Comparison of ENCODE assay signal across 9 cellular contexts in genomic region chr12:92080390-92081285, GRCh38.
DNase-seq lines count a peak whose midpoint lies in the region; ATAC-seq and TF ChIP-seq lines count a peak whose summit lies in the region.
"Had no signal": no experiment of that assay in that cellular context is flagged by ENCODE, and none has a peak within 500 bp of the region (broad histone marks: within the 10 kb centered on the region; RNA-seq: fewer than 3 reads in every experiment).

No MANE protein-coding gene starts in this region.

- DNase-seq in CD4-positive, CD25-positive, alpha-beta regulatory T cell = peak in 2 of 3 donors; percentile 29 to 57
- DNase-seq in HS-5 (ENCODE audit: low read depth) (peak; percentile 89), myocyte (ENCODE audit: low read depth) (peak; percentile 63), GM10248 (ENCODE audit: extremely low spot score) (no peak), BE2C (no peak), superior temporal gyrus (ENCODE audit: extremely low spot score) (no peak)

- peaks cover 30 to 71% (median 66%) of the 10 kb centered on the region in 4 donors for H3K4me1 Mint-ChIP-seq in CD4-positive, CD25-positive, alpha-beta regulatory T cell
- H3K4me1 Mint-ChIP-seq in activated naive CD8-positive, alpha-beta T cell (ENCODE audit: low read depth) = peaks cover 82% of the 10 kb centered on the region

- H3K4me1 ChIP-seq in CD4-positive, CD25-positive, alpha-beta regulatory T cell (ENCODE audit: control insufficient read depth, insufficient read depth, low read length, poor library complexity, severe bottlenecking) = peaks cover 26% of the 10 kb centered on the region
- H3K4me1 ChIP-seq in BE2C = peaks cover 3% of the 10 kb centered on the region; the same call in 1 of the 2 replicates

- peaks cover 0 to 4% (median 0%) of the 10 kb centered on the region in 7 donors for H3K9me3 Mint-ChIP-seq in CD4-positive, CD25-positive, alpha-beta regulatory T cell
- H3K9me3 Mint-ChIP-seq in activated naive CD8-positive, alpha-beta T cell (ENCODE audit: low read depth) = no peaks in the 10 kb centered on the region
- H3K9me3 Mint-ChIP-seq: nephron had no signal

- ATAC-seq in CD4-positive, CD25-positive, alpha-beta regulatory T cell (ENCODE audit: low read depth in 2 of 2) = peak; percentile 48 to 63
- ATAC-seq in GM21360 (IDR thresholded peaks at IDR 0.05; ENCODE audit: unreplicated experiment) = peak; percentile 49

- H3K27me3 ChIP-seq in CD4-positive, CD25-positive, alpha-beta regulatory T cell (ENCODE audit: control insufficient read depth, insufficient read depth, low read length) = no peaks in the 10 kb centered on the region
- H3K27me3 ChIP-seq in BE2C = no peaks in the 10 kb centered on the region

- POLR2A ChIA-PET in GM10248 (lab: Yijun Ruan, JAX) = no interaction called here

- H3K27ac Mint-ChIP-seq in CD4-positive, CD25-positive, alpha-beta regulatory T cell = peak overlapping the region; percentile 79 to 89 (median 88)
- peak overlapping the region; percentile 92 for H3K27ac Mint-ChIP-seq in activated naive CD8-positive, alpha-beta T cell
- H3K27ac Mint-ChIP-seq: nephron had no signal

- TF ChIP-seq CTCF in GM10248 (IDR thresholded peaks at IDR 0.05; ENCODE audit: control extremely low read depth, extremely low read depth, low read depth, missing control alignments) (no peak), BE2C (IDR thresholded peaks at IDR 0.05; ENCODE audit: low read depth, low read length) (no peak)

- peaks cover 8% of the 10 kb centered on the region for H3K36me3 Mint-ChIP-seq in CD4-positive, CD25-positive, alpha-beta regulatory T cell
- H3K36me3 Mint-ChIP-seq in activated naive CD8-positive, alpha-beta T cell = peaks cover 13% of the 10 kb centered on the region

- CTCF ChIA-PET in GM10248 (lab: Yijun Ruan, JAX) = no interaction called here

- H3K36me3 ChIP-seq in CD4-positive, CD25-positive, alpha-beta regulatory T cell (ENCODE audit: control insufficient read depth, insufficient read depth, low read length) = no peaks in the 10 kb centered on the region
- no peaks in the 10 kb centered on the region for H3K36me3 ChIP-seq in BE2C

- H3K4me3 ChIP-seq in CD4-positive, CD25-positive, alpha-beta regulatory T cell (ENCODE audit: low read depth, low read length) = peak overlapping the region; percentile 72
- no peak overlapping the region for H3K4me3 ChIP-seq in BE2C (ENCODE audit: low read depth, low read length)

- H3K4me3 Mint-ChIP-seq in CD4-positive, CD25-positive, alpha-beta regulatory T cell = peak overlapping the region; percentile 17 to 80 (median 66)
- peak overlapping the region; percentile 70 for H3K4me3 Mint-ChIP-seq in activated naive CD8-positive, alpha-beta T cell
- H3K4me3 Mint-ChIP-seq: nephron had no signal

- peak overlapping the region; percentile 16 for H3K27ac ChIP-seq in CD4-positive, CD25-positive, alpha-beta regulatory T cell (ENCODE audit: insufficient read depth, low read length, poor library complexity, severe bottlenecking)

- H3K27me3 Mint-ChIP-seq in CD4-positive, CD25-positive, alpha-beta regulatory T cell = no peaks in the 10 kb centered on the region
- H3K27me3 Mint-ChIP-seq in activated naive CD8-positive, alpha-beta T cell = no peaks in the 10 kb centered on the region

- no peaks in the 10 kb centered on the region for H3K9me3 ChIP-seq in CD4-positive, CD25-positive, alpha-beta regulatory T cell (ENCODE audit: control insufficient read depth in 2 of 2, low read length in 2 of 2)
- no peaks in the 10 kb centered on the region; the same call in 1 of the 2 replicates for H3K9me3 ChIP-seq in BE2C

Comparison
In these comparisons a context has a peak if more than half of its experiments do, and no peak if none do; other contexts are left out.
1. DNase-seq: peak in CD4-positive, CD25-positive, alpha-beta regulatory T cell (2 of 3), HS-5 (single experiment) and myocyte (single experiment); none in GM10248 (single experiment), BE2C (single experiment) and superior temporal gyrus (single experiment).